ENCODE assay signal across 8 cellular contexts in genomic region chr4:169620846-169621228, GRCh38. TPM values are rescaled to one million over a fixed set of nuclear protein-coding genes. Genes with fewer than 3 reads are reported as not detected.
A peak's percentile ranks its signal among the peaks of the same experiment; 100 is the strongest.
DNase-seq lines count a peak whose midpoint lies in the region; ATAC-seq and TF ChIP-seq lines count a peak whose summit lies in the region.

No MANE protein-coding gene starts in this region.

- H3K4me1 Mint-ChIP-seq in stimulated activated naive B cell treated with anti-CD40 and anti-IgM and Interleukin-4, amounts not matched to agents 10 μg/mL and 1 μg/mL and 100 μg/mL, for 72 hours, result peaks cover 17 to 35% of the 10 kb centered on the region in 2 donors

- H3K4me3 ChIP-seq in astrocyte of the cerebellum (ENCODE audit: low read depth, low read length), result peak overlapping the region; percentile 68

- peaks cover 3 to 8% of the 10 kb centered on the region in 2 donors for H3K36me3 Mint-ChIP-seq in stimulated activated naive B cell treated with anti-CD40 and anti-IgM and Interleukin-4, amounts not matched to agents 10 μg/mL and 1 μg/mL and 100 μg/mL, for 72 hours

- no peaks in the 10 kb centered on the region for H3K27me3 Mint-ChIP-seq in stimulated activated naive B cell treated with anti-CD40 and anti-IgM and Interleukin-4, amounts not matched to agents 10 μg/mL and 1 μg/mL and 100 μg/mL, for 72 hours

- ATAC-seq in stimulated activated naive B cell treated with anti-CD40 and anti-IgM and Interleukin-4, amounts not matched to agents 10 μg/mL and 1 μg/mL and 100 μg/mL, for 72 hours (replicated peaks), result peak in 1 of 2 donors; percentile 2
- ATAC-seq in GM21515 (IDR thresholded peaks at IDR 0.05; ENCODE audit: unreplicated experiment), result no peak
- ATAC-seq in HG03354 (IDR thresholded peaks at IDR 0.05; ENCODE audit: poor library complexity, severe bottlenecking, unreplicated experiment), result no peak

- peak overlapping the region; percentile 99 for H3K27ac Mint-ChIP-seq in stimulated activated naive B cell treated with anti-CD40 and anti-IgM and Interleukin-4, amounts not matched to agents 10 μg/mL and 1 μg/mL and 100 μg/mL, for 72 hours

- H3K9me3 Mint-ChIP-seq in stimulated activated naive B cell treated with anti-CD40 and anti-IgM and Interleukin-4, amounts not matched to agents 10 μg/mL and 1 μg/mL and 100 μg/mL, for 72 hours, result no peaks in the 10 kb centered on the region

- no peak for TF ChIP-seq CTCF in astrocyte of the cerebellum (IDR thresholded peaks at IDR 0.05; ENCODE audit: low read depth, low read length, missing control alignments)

- DNase-seq in Daoy (ENCODE audit: low read depth) (peak; percentile 5), NCI-H526 treated with DMSO at 0.1 percent for 48 hours (lab: John Stamatoyannopoulos, UW) (peak; percentile 48), astrocyte of the cerebellum (ENCODE audit: low read depth) (no peak), iris pigment epithelial cell (ENCODE audit: low read depth) (peak; percentile 27), HuH-7.5 (ENCODE audit: low spot score) (no peak)
- DNase-seq in stimulated activated naive B cell treated with anti-CD40 and anti-IgM and Interleukin-4, amounts not matched to agents 10 μg/mL and 1 μg/mL and 100 μg/mL, for 72 hours, result no peak

- peak overlapping the region; percentile 93 to 96 for H3K4me3 Mint-ChIP-seq in stimulated activated naive B cell treated with anti-CD40 and anti-IgM and Interleukin-4, amounts not matched to agents 10 μg/mL and 1 μg/mL and 100 μg/mL, for 72 hours

- in situ Hi-C loops in astrocyte of the cerebellum (cut with HindIII; ENCODE audit: low sequenced_read_pairs), result no loop called here

RNA-seq across cellular contexts. Expression of gene CLCN3, which starts 0.5 kb away (rescaled TPM):
- 9.3 and 10.7 TPM in 2 replicates for total RNA-seq in Daoy (2014; rRNA removed; shearing (Covaris generic))

RNA-seq across cellular contexts. Expression of gene NEK1, which starts 8.5 kb away (rescaled TPM):
- 3.8 and 4.7 TPM in 2 replicates for total RNA-seq in Daoy (2014; rRNA removed; shearing (Covaris generic))

Comparison
In these comparisons a context has a peak if more than half of its experiments do, and no peak if none do; other contexts are left out.
1. DNase-seq: peak in Daoy (single experiment), NCI-H526 treated with DMSO at 0.1 percent for 48 hours (single experiment) and iris pigment epithelial cell (single experiment); none in astrocyte of the cerebellum (single experiment), stimulated activated naive B cell treated with anti-CD40 and anti-IgM and Interleukin-4, amounts not matched to agents 10 μg/mL and 1 μg/mL and 100 μg/mL, for 72 hours (single experiment) and HuH-7.5 (single experiment).